Comparison of ENCODE assay signal across 8 cellular contexts in genomic region chr12:49110191-49111155, GRCh38. TPM values are rescaled to one million over a fixed set of nuclear protein-coding genes. Genes with fewer than 3 reads are reported as not detected.
A peak's percentile ranks its signal among the peaks of the same experiment; 100 is the strongest.
DNase-seq lines count a peak whose midpoint lies in the region; FAIRE-seq and TF ChIP-seq lines count a peak whose summit lies in the region.

LMBR1L (minus strand) TSS chr12:49110847; CDS start chr12:49110555, 292 bp downstream.

- FAIRE-seq in frontal cortex (lab: Jason Lieb, UNC) = peak; percentile 81

- peak within 1 kb of the TSS; percentile 97 for H3K9ac ChIP-seq in SK-N-MC (ENCODE audit: insufficient read length)

- H3K27ac Mint-ChIP-seq in HFFc6 = peak within 1 kb of the TSS; percentile 83
- peak within 1 kb of the TSS; percentile 94 for H3K27ac Mint-ChIP-seq in activated naive CD4-positive, alpha-beta T cell treated with anti-CD3 and anti-CD28 coated beads, Interleukin-2, amount 10 ng/mL, durations not matched to agents 7 days and 5 days

- no peaks in the 10 kb centered on the region for H3K9me3 Mint-ChIP-seq in HFFc6
- H3K9me3 Mint-ChIP-seq in activated naive CD4-positive, alpha-beta T cell treated with anti-CD3 and anti-CD28 coated beads, Interleukin-2, amount 10 ng/mL, durations not matched to agents 7 days and 5 days = no peaks in the 10 kb centered on the region

- H3K27me3 Mint-ChIP-seq in HFFc6 (ENCODE audit: insufficient read depth) = peaks cover 9% of the 10 kb centered on the region
- peaks cover 15% of the 10 kb centered on the region for H3K27me3 Mint-ChIP-seq in activated naive CD4-positive, alpha-beta T cell treated with anti-CD3 and anti-CD28 coated beads, Interleukin-2, amount 10 ng/mL, durations not matched to agents 7 days and 5 days

- H3K4me1 ChIP-seq in neutrophil (ENCODE audit: control insufficient read depth in 1 of 2, insufficient read depth in 1 of 2, low read depth in 1 of 2, low read length in 1 of 2) = peaks cover 22 to 23% of the 10 kb centered on the region in 2 experiments

- peak within 1 kb of the TSS; percentile 96 for H3K4me3 Mint-ChIP-seq in HFFc6
- peak within 1 kb of the TSS; percentile 94 for H3K4me3 Mint-ChIP-seq in activated naive CD4-positive, alpha-beta T cell treated with anti-CD3 and anti-CD28 coated beads, Interleukin-2, amount 10 ng/mL, durations not matched to agents 7 days and 5 days

- TF ChIP-seq POLR2A in NB4 (IDR thresholded peaks at IDR 0.05; ENCODE audit: extremely low read depth, insufficient read length) = peak; percentile 56

- H3K36me3 Mint-ChIP-seq in HFFc6 (ENCODE audit: low read depth) = no peaks in the 10 kb centered on the region
- peaks cover 13% of the 10 kb centered on the region for H3K36me3 Mint-ChIP-seq in activated naive CD4-positive, alpha-beta T cell treated with anti-CD3 and anti-CD28 coated beads, Interleukin-2, amount 10 ng/mL, durations not matched to agents 7 days and 5 days

- peaks cover 32% of the 10 kb centered on the region for H3K4me1 Mint-ChIP-seq in HFFc6 (ENCODE audit: low read depth)
- H3K4me1 Mint-ChIP-seq in activated naive CD4-positive, alpha-beta T cell treated with anti-CD3 and anti-CD28 coated beads, Interleukin-2, amount 10 ng/mL, durations not matched to agents 7 days and 5 days = peaks cover 28% of the 10 kb centered on the region

- H3K9me3 ChIP-seq in SK-N-MC (ENCODE audit: low read depth, low read length) (no peaks in the 10 kb centered on the region), neutrophil (no peaks in the 10 kb centered on the region)

- CTCF ChIA-PET in activated naive CD4-positive, alpha-beta T cell treated with anti-CD3 and anti-CD28 coated beads, Interleukin-2, amount 10 ng/mL, durations not matched to agents 7 days and 5 days (lab: Charles Lee) = interaction anchor here (0.6 to 4.3 kb wide), 7 partner anchors 11 to 114 kb away, joined by 3 to 38 read pairs (median 4); partner anchors contain the start of gene TUBA1B

- H3K4me3 ChIP-seq in GM08714 (ENCODE audit: low read length) (peak within 1 kb of the TSS; percentile 86), NB4 (ENCODE audit: low read depth, low read length) (peak within 1 kb of the TSS; percentile 78), SK-N-MC (peak within 1 kb of the TSS; percentile 99), neutrophil (ENCODE audit: low read depth in 1 of 2, low read length in 1 of 2) (peak within 1 kb of the TSS; percentile 89 to 99)

- TF ChIP-seq CTCF in HFFc6 (IDR thresholded peaks at IDR 0.05) (peak; percentile 74), NB4 (IDR thresholded peaks at IDR 0.05; ENCODE audit: low read depth, low read length) (peak; percentile 49), neutrophil (IDR thresholded peaks at IDR 0.05) (peak; percentile 96)

- H3K27ac ChIP-seq in SK-N-MC (peak within 1 kb of the TSS; percentile 42; the same call in 1 of the 2 replicates), neutrophil (peak within 1 kb of the TSS; percentile 94), substantia nigra (ENCODE audit: low read depth, low read length, poor library complexity, severe bottlenecking) (peak within 1 kb of the TSS; percentile 94)

- DNase-seq in HFFc6 = peak; percentile 98
- DNase-seq in NB4 (ENCODE audit: low read depth) = peak; percentile 99
- peak; percentile 92 for DNase-seq in SK-N-MC (ENCODE audit: low read depth, low spot score)
- DNase-seq in activated naive CD4-positive, alpha-beta T cell treated with anti-CD3 and anti-CD28 coated beads, Interleukin-2, amount 10 ng/mL, durations not matched to agents 7 days and 5 days = peak; percentile 99
- DNase-seq in frontal cortex (ENCODE audit: low spot score in 2 of 2) = peak; percentile 93 to 99
- DNase-seq in substantia nigra (lab: John Stamatoyannopoulos, UW) = peak; percentile 58 to 98 (median 92)

- peaks cover 4% of the 10 kb centered on the region; the same call in 1 of the 2 replicates for H3K36me3 ChIP-seq in SK-N-MC (ENCODE audit: insufficient read depth, low read length)
- peaks cover 15% of the 10 kb centered on the region for H3K36me3 ChIP-seq in neutrophil

- H3K27me3 ChIP-seq in neutrophil = no peaks in the 10 kb centered on the region

RNA-seq across cellular contexts. Expression of gene LMBR1L, which starts in this region (rescaled TPM):
- total RNA-seq in HFFc6 (2021; fragmentation: NEBNext Ultra II Directional; extraction: Animal tissue kit (Norgen Biotek cat#: 25700)) = 10 to 100 TPM; 23.0 to 31.0 (median 26.2) TPM
- total RNA-seq in frontal cortex = 83.6 TPM

Comparison
In these comparisons a context has a peak if more than half of its experiments do, and no peak if none do; other contexts are left out.
1. Peak in every context shown above with its lines: DNase-seq, H3K4me3 ChIP-seq and H3K27ac ChIP-seq.
2. H3K27ac ChIP-seq: peak in every context shown above with its lines; median percentile 94 in neutrophil; 94 in substantia nigra; 42 in SK-N-MC.